In genomic region chr1:8876099-8876496, GRCh38 we compare ENCODE assay signal across 9 cellular contexts. TPM values are rescaled to one million over a fixed set of nuclear protein-coding genes. Genes with fewer than 3 reads are reported as not detected.
DNase-seq lines count a peak whose midpoint lies in the region; ATAC-seq and TF ChIP-seq lines count a peak whose summit lies in the region.
"Had no signal": no experiment of that assay in that cellular context is flagged by ENCODE, and none has a peak within 500 bp of the region (broad histone marks: within the 10 kb centered on the region; RNA-seq: fewer than 3 reads in every experiment).

No MANE protein-coding gene starts in this region.

- H3K36me3 ChIP-seq in cardiac muscle cell (peaks cover 47% of the 10 kb centered on the region), tibial nerve (peaks cover 3 to 34% (median 28%) of the 10 kb centered on the region in 3 donors)

- peak overlapping the region; percentile 98 for H3K4me3 Mint-ChIP-seq in activated T-helper 2 cell treated with anti-CD3 and anti-CD28 coated beads, Interferon-gamma antibody, Interleukin-2, Interleukin-4, amounts not matched to agents 10 μg/mL and 5 μg/mL and 100 μg/mL, durations not matched to agents 14 hours and 24 hours and 36 hours (ENCODE audit: low read depth)

- H3K27ac Mint-ChIP-seq in activated T-helper 2 cell treated with anti-CD3 and anti-CD28 coated beads, Interferon-gamma antibody, Interleukin-2, Interleukin-4, amounts not matched to agents 10 μg/mL and 5 μg/mL and 100 μg/mL, durations not matched to agents 14 hours and 24 hours and 36 hours: peak overlapping the region; percentile 98

- H3K4me1 ChIP-seq in cardiac muscle cell (ENCODE audit: low read depth): peaks cover 56% of the 10 kb centered on the region
- peaks cover 0 to 79% (median 61%) of the 10 kb centered on the region in 4 donors for H3K4me1 ChIP-seq in tibial nerve

- H3K4me3 ChIP-seq in cardiac muscle cell: peak overlapping the region; percentile 89
- H3K4me3 ChIP-seq in iPS-18c (ENCODE audit: insufficient read depth, low read depth, low read length): peak overlapping the region; percentile 29; the same call in 1 of the 2 replicates
- H3K4me3 ChIP-seq in tibial nerve: peak overlapping the region in 1 of 4 donors; percentile 10

- H3K9me3 ChIP-seq in cardiac muscle cell (ENCODE audit: low read depth) (no peaks in the 10 kb centered on the region), iPS-18c (ENCODE audit: control insufficient read depth, insufficient read depth, low read length) (no peaks in the 10 kb centered on the region), tibial nerve (no peaks in the 10 kb centered on the region)

- H3K4me1 Mint-ChIP-seq in activated T-helper 2 cell treated with anti-CD3 and anti-CD28 coated beads, Interferon-gamma antibody, Interleukin-2, Interleukin-4, amounts not matched to agents 10 μg/mL and 5 μg/mL and 100 μg/mL, durations not matched to agents 14 hours and 24 hours and 36 hours (ENCODE audit: low read depth): peaks cover 52% of the 10 kb centered on the region

- H3K27ac ChIP-seq in cardiac muscle cell (peak overlapping the region; percentile 77), tibial nerve (peak overlapping the region in 3 of 4 donors; percentile 28 to 99 (median 39))

- DNase-seq in cardiac muscle cell (ENCODE audit: low read depth in 1 of 2, low spot score in 1 of 2) (no peak), Right ventricle myocardium inferior (ENCODE audit: missing footprints) (no peak), tibial nerve (ENCODE audit: low spot score in 2 of 2) (no peak), ecto neural progenitor cell (ENCODE audit: low spot score) (no peak), amniotic stem cell (lab: John Stamatoyannopoulos, UW) (no peak), HCEC 1CT (no peak)
- no peak for DNase-seq in activated T-helper 2 cell treated with anti-CD3 and anti-CD28 coated beads, Interferon-gamma antibody, Interleukin-2, Interleukin-4, amounts not matched to agents 10 μg/mL and 5 μg/mL and 100 μg/mL, durations not matched to agents 14 hours and 24 hours and 36 hours (ENCODE audit: low spot score)
- DNase-seq: NCI-H226 had no signal

- H3K36me3 Mint-ChIP-seq in activated T-helper 2 cell treated with anti-CD3 and anti-CD28 coated beads, Interferon-gamma antibody, Interleukin-2, Interleukin-4, amounts not matched to agents 10 μg/mL and 5 μg/mL and 100 μg/mL, durations not matched to agents 14 hours and 24 hours and 36 hours (ENCODE audit: low read depth): peaks cover 78% of the 10 kb centered on the region

- H3K27me3 Mint-ChIP-seq in activated T-helper 2 cell treated with anti-CD3 and anti-CD28 coated beads, Interferon-gamma antibody, Interleukin-2, Interleukin-4, amounts not matched to agents 10 μg/mL and 5 μg/mL and 100 μg/mL, durations not matched to agents 14 hours and 24 hours and 36 hours (ENCODE audit: low read depth): no peaks in the 10 kb centered on the region

- 78 to 82% methylated on average over 3 of the region's 3 CpGs for WGBS in tibial nerve, 2 donors

- no peaks in the 10 kb centered on the region for H3K27me3 ChIP-seq in cardiac muscle cell
- no peaks in the 10 kb centered on the region for H3K27me3 ChIP-seq in tibial nerve

- ATAC-seq in Right ventricle myocardium inferior: no peak

- no peak for TF ChIP-seq CTCF in cardiac muscle cell (IDR thresholded peaks at IDR 0.05; ENCODE audit: low read depth, low read length)
- TF ChIP-seq CTCF in tibial nerve (IDR thresholded peaks at IDR 0.05): no peak

- TF ChIP-seq POLR2A in tibial nerve (IDR thresholded peaks at IDR 0.05): no peak

- H3K9me3 Mint-ChIP-seq in activated T-helper 2 cell treated with anti-CD3 and anti-CD28 coated beads, Interferon-gamma antibody, Interleukin-2, Interleukin-4, amounts not matched to agents 10 μg/mL and 5 μg/mL and 100 μg/mL, durations not matched to agents 14 hours and 24 hours and 36 hours: no peaks in the 10 kb centered on the region

- no peak for TF ChIP-seq EP300 in tibial nerve (IDR thresholded peaks at IDR 0.05)

- intact Hi-C loops in Right ventricle myocardium inferior (cut with DNase I): no loop called here
- intact Hi-C loops in activated T-helper 2 cell treated with anti-CD3 and anti-CD28 coated beads, Interferon-gamma antibody, Interleukin-2, Interleukin-4, amounts not matched to agents 10 μg/mL and 5 μg/mL and 100 μg/mL, durations not matched to agents 14 hours and 24 hours and 36 hours (cut with micrococcal nuclease): loop anchor here (5.0 to 10.0 kb wide), 2 partner anchors 61 to 174 kb away; partner anchors contain the start of gene RERE

RNA-seq across cellular contexts. Expression of gene ENO1, which starts 2.4 kb away (rescaled TPM):
- total RNA-seq in cardiac muscle cell (3,076 and 4,542 TPM in 2 replicates), Right ventricle myocardium inferior (169 TPM), tibial nerve (100 to 1,000 TPM; 373 to 741 (median 459) TPM)
- 4,459 and 4,945 TPM in 2 replicates for polyA plus RNA-seq in cardiac muscle cell
- total RNA-seq in activated T-helper 2 cell treated with anti-CD3 and anti-CD28 coated beads, Interferon-gamma antibody, Interleukin-2, Interleukin-4, amounts not matched to agents 10 μg/mL and 5 μg/mL and 100 μg/mL, durations not matched to agents 14 hours and 24 hours and 36 hours: 3,630 and 3,637 TPM in 2 replicates

RNA-seq across cellular contexts. Expression of gene RERE, which starts 58.7 kb away (rescaled TPM):
- 59.5 and 81.0 TPM in 2 replicates for total RNA-seq in cardiac muscle cell
- 70.3 and 72.5 TPM in 2 replicates for polyA plus RNA-seq in cardiac muscle cell
- 133 TPM for total RNA-seq in Right ventricle myocardium inferior
- 139 and 154 TPM in 2 replicates for total RNA-seq in activated T-helper 2 cell treated with anti-CD3 and anti-CD28 coated beads, Interferon-gamma antibody, Interleukin-2, Interleukin-4, amounts not matched to agents 10 μg/mL and 5 μg/mL and 100 μg/mL, durations not matched to agents 14 hours and 24 hours and 36 hours
- total RNA-seq in tibial nerve: 100 to 1,000 TPM in 2 of 4 donors, 10 to 100 TPM in 2; 86.4 to 111 (median 103) TPM
